ENCODE assay signal across 19 cellular contexts in the genomic region with DNA sequence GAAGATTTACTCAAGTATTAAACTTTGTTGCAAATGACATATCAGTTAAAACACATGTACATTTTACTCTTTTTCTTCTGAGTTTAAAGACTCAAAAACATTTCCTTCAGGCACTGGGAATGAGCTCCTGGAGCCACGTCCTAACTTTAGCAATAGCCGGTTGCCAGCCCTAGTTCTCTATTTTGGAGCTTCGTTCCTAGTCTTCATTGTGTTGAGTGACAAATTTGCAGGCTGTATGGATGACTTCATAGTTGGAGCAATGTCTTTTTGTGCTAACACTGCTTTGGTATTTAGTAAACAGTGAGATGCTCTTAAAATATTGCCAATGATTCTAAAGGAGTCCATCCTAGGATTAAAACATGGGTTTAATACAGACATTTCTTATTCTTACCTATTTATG.
DNase-seq lines count a peak whose midpoint lies in the region; ATAC-seq and TF ChIP-seq lines count a peak whose summit lies in the region.
"Had no signal": no experiment of that assay in that cellular context is flagged by ENCODE, and none has a peak within 500 bp of the region (broad histone marks: within the 10 kb centered on the region; RNA-seq: fewer than 3 reads in every experiment).

No MANE protein-coding gene starts in this region.

- H3K9me3 ChIP-seq in GM23248 (ENCODE audit: low read depth) (no peaks in the 10 kb centered on the region), neural progenitor cell (ENCODE audit: low read depth) (no peaks in the 10 kb centered on the region)
- H3K9me3 ChIP-seq: Caco-2 had no signal

- no peaks in the 10 kb centered on the region for H3K27me3 Mint-ChIP-seq in neural progenitor cell (ENCODE audit: insufficient read depth, low read depth)
- H3K27me3 Mint-ChIP-seq: B cell; CD4-positive, alpha-beta T cell had no signal

- H3F3A ChIP-seq in GM23248 (ENCODE audit: insufficient read depth) (no peaks in the 10 kb centered on the region), neural progenitor cell (ENCODE audit: low read depth) (no peaks in the 10 kb centered on the region)

- TF ChIP-seq CTCF in neural progenitor cell (IDR thresholded peaks at IDR 0.05), result no peak

- intact Hi-C loops in left ventricle myocardium superior (cut with micrococcal nuclease) (no loop called here), Right ventricle myocardium superior (cut with DNase I) (no loop called here)

- H3K27ac Mint-ChIP-seq in neural progenitor cell, result no peak overlapping the region
- H3K27ac Mint-ChIP-seq: B cell; CD4-positive, alpha-beta T cell; CD8-positive, alpha-beta T cell had no signal

- H3K79me2 ChIP-seq in GM23248 (ENCODE audit: insufficient read depth), result no peaks in the 10 kb centered on the region
- H3K79me2 ChIP-seq in neural progenitor cell (ENCODE audit: low read depth), result no peaks in the 10 kb centered on the region

- H3K9me3 Mint-ChIP-seq in neural progenitor cell, result peaks cover 2% of the 10 kb centered on the region

- peaks cover 24% of the 10 kb centered on the region for H3K4me1 Mint-ChIP-seq in neural progenitor cell
- H3K4me1 Mint-ChIP-seq: B cell had no signal

- ATAC-seq in left ventricle myocardium superior, result peak; percentile 59
- no peak for ATAC-seq in Right ventricle myocardium superior (ENCODE audit: poor library complexity)
- no peak for ATAC-seq in left lobe of liver
- ATAC-seq: CD8-positive, alpha-beta T cell had no signal

- in situ Hi-C loops in GM23248 (cut with MboI), result no loop called here

- H3K36me3 ChIP-seq in GM23248 (ENCODE audit: low read depth) (no peaks in the 10 kb centered on the region), neural progenitor cell (no peaks in the 10 kb centered on the region)
- H3K36me3 ChIP-seq: BLaER1 treated with 17β-estradiol and CSF1 and Interleukin-3, amounts not matched to agents 10 nM and 100 nM had no signal

- H3K36me3 Mint-ChIP-seq in neural progenitor cell, result no peaks in the 10 kb centered on the region
- H3K36me3 Mint-ChIP-seq: CD8-positive, alpha-beta T cell had no signal

- H2AFZ ChIP-seq in GM23248, result 0 out of 2 replicates have a peak overlapping the region, but pooled peaks have one; percentile 50
- peak overlapping the region; percentile 19 for H2AFZ ChIP-seq in neural progenitor cell (replicated peaks)

- H3K9ac ChIP-seq in GM23248 (no peak overlapping the region), neural progenitor cell (no peak overlapping the region)
- H3K9ac ChIP-seq: BLaER1 treated with 17β-estradiol and CSF1 and Interleukin-3, amounts not matched to agents 10 nM and 100 nM had no signal

- H3K9me2 ChIP-seq in GM23248 (ENCODE audit: insufficient read depth), result no peaks in the 10 kb centered on the region; the same call in 1 of the 2 replicates

- WGBS in GM23248 (ENCODE audit: low coverage in 1 of 2, low lambda C conversion rate in 2 of 2, missing lambda C conversion rate in 2 of 2), 2 experiments, result 15% methylated on average over 3 of the region's 3 CpGs

- H3K4me3 Mint-ChIP-seq in neural progenitor cell, result no peak overlapping the region
- H3K4me3 Mint-ChIP-seq: B cell; CD4-positive, alpha-beta T cell; CD8-positive, alpha-beta T cell had no signal

- H3K27me3 ChIP-seq in GM23248 (replicated peaks; ENCODE audit: insufficient read depth) (no peaks in the 10 kb centered on the region), neural progenitor cell (no peaks in the 10 kb centered on the region)
- H3K27me3 ChIP-seq: BLaER1 treated with 17β-estradiol and CSF1 and Interleukin-3, amounts not matched to agents 10 nM and 100 nM had no signal

- H3K4me1 ChIP-seq in GM23248 (ENCODE audit: insufficient read depth), result no peaks in the 10 kb centered on the region
- no peaks in the 10 kb centered on the region for H3K4me1 ChIP-seq in neural progenitor cell
- H3K4me1 ChIP-seq: BLaER1 treated with 17β-estradiol and CSF1 and Interleukin-3, amounts not matched to agents 10 nM and 100 nM; Caco-2 had no signal

- H3K4me3 ChIP-seq in GM23248 (no peak overlapping the region), neural progenitor cell (no peak overlapping the region)
- H3K4me3 ChIP-seq: BLaER1 treated with 17β-estradiol and CSF1 and Interleukin-3, amounts not matched to agents 10 nM and 100 nM had no signal

- H3K27ac ChIP-seq in GM23248 (no peak overlapping the region), neural progenitor cell (no peak overlapping the region)
- H3K27ac ChIP-seq: BLaER1 treated with 17β-estradiol and CSF1 and Interleukin-3, amounts not matched to agents 10 nM and 100 nM; C4-2B had no signal

- DNase-seq in left ventricle myocardium superior (no peak), Right ventricle myocardium superior (no peak), GM23248 (peak; percentile 31), neural progenitor cell (ENCODE audit: low spot score) (no peak), NCI-H2029 treated with DMSO at 0.1 percent for 48 hours (lab: John Stamatoyannopoulos, UW) (no peak), left lobe of liver (ENCODE audit: low spot score) (no peak)
- DNase-seq in activated CD4-positive, alpha-beta T cell treated with anti-CD3 and anti-CD28 coated beads, Interleukin-2, amount 50 U/mL, for 48 hours, result no peak
- DNase-seq: 8988T; ACHN; AML-193; Caco-2; Calu3; CD4-positive, alpha-beta T cell; CD8-positive, alpha-beta T cell; DMS79 treated with DMSO at 0.1 percent for 48 hours; GF-D8 had no signal

- H4K20me1 ChIP-seq in GM23248 (ENCODE audit: insufficient read depth), result no peaks in the 10 kb centered on the region
- H4K20me1 ChIP-seq in neural progenitor cell (ENCODE audit: low read depth), result no peaks in the 10 kb centered on the region
- H4K20me1 ChIP-seq: BLaER1 treated with 17β-estradiol and CSF1 and Interleukin-3, amounts not matched to agents 10 nM and 100 nM had no signal

- no peak overlapping the region for H3K4me2 ChIP-seq in GM23248 (ENCODE audit: unreplicated experiment)
- H3K4me2 ChIP-seq in neural progenitor cell, result no peak overlapping the region
- H3K4me2 ChIP-seq: BLaER1 treated with 17β-estradiol and CSF1 and Interleukin-3, amounts not matched to agents 10 nM and 100 nM had no signal
